Comparison of ENCODE assay signal across 8 cellular contexts in the genomic region with DNA sequence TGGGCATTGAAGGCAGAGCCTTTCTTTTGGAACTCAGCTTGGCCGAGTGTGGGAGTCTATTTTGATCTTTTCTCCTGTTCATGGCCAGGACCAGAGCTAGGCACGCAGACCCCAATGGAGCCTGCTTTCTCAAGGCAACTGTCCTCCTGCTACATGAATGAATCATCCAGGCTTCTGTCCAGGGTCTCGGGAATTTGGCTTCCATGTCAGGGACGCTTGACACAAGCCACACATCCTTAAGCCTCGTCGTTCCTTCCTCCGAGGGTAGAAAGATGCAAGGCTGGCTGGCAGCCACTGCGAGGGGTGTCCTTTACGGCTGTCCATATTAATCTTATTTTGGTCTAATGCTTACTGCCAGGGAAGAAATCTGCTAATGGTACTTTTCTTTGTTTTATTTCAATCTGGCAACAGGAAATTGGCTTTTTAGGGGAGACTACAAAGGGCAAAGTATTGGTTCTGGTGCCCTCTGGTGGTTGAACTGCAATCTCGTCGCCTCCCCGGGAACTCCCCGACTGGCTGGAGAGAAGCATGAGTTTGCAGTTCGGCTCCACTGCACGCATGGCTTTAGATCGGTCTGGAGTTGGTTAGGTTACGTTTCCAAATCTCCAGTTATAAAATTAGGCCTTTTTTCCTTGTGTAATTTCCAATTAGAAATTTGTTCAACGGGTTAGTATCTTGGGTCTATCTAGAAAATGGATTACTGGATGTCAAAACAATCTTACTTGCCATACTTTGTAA.
DNase-seq lines count a peak whose midpoint lies in the region; ATAC-seq and TF ChIP-seq lines count a peak whose summit lies in the region.

No MANE protein-coding gene starts in this region.

- H2AFZ ChIP-seq in osteoblast (ENCODE audit: low read length) = peak overlapping the region; percentile 65

- H3K27me3 ChIP-seq in RWPE2 (ENCODE audit: insufficient read depth, poor library complexity, severe bottlenecking) (no peaks in the 10 kb centered on the region), osteoblast (ENCODE audit: insufficient read depth, low read length) (no peaks in the 10 kb centered on the region)

- H3K27ac ChIP-seq in RWPE2 (ENCODE audit: poor library complexity, severe bottlenecking) (no peak overlapping the region), osteoblast (ENCODE audit: low read depth, low read length) (peak overlapping the region; percentile 51)

- H4K20me1 ChIP-seq in osteoblast (ENCODE audit: insufficient read depth, low read length) = no peaks in the 10 kb centered on the region

- H3K36me3 ChIP-seq in RWPE2 (ENCODE audit: low read depth) (no peaks in the 10 kb centered on the region), osteoblast (ENCODE audit: insufficient read depth, low read length) (peaks cover 28% of the 10 kb centered on the region)

- no peak overlapping the region for H3K4me3 ChIP-seq in RWPE2 (ENCODE audit: severe bottlenecking)
- peak overlapping the region in 1 of 2 donors; percentile 26 for H3K4me3 ChIP-seq in foreskin fibroblast (ENCODE audit: low read depth in 1 of 2, low read length in 2 of 2)
- H3K4me3 ChIP-seq in osteoblast (ENCODE audit: insufficient read depth, low read length) = peak overlapping the region; percentile 58

- H3K4me2 ChIP-seq in osteoblast (ENCODE audit: insufficient read depth, low read length) = peak overlapping the region; percentile 75

- peak; percentile 89 for TF ChIP-seq CTCF in RWPE2 (IDR thresholded peaks at IDR 0.05; ENCODE audit: poor library complexity, severe bottlenecking)
- TF ChIP-seq CTCF in foreskin fibroblast (IDR thresholded peaks at IDR 0.05; ENCODE audit: low read depth, low read length) = peak; percentile 83
- peak; percentile 98 for TF ChIP-seq CTCF in osteoblast (IDR thresholded peaks at IDR 0.05; ENCODE audit: extremely low read depth, low read depth, low read length)

- peak; percentile 44 for DNase-seq in CMK (ENCODE audit: low read depth)
- peak; percentile 54 for DNase-seq in LoVo (ENCODE audit: low spot score)
- DNase-seq in RWPE2 (ENCODE audit: low spot score) = no peak
- peak; percentile 46 for DNase-seq in activated T-helper 9 cell treated with anti-CD3 and anti-CD28 coated beads, Interleukin-2, amount 50 U/mL, for 16 hours (ENCODE audit: low read depth)
- DNase-seq in foreskin fibroblast = peak; percentile 75 to 94
- peak; percentile 93 for DNase-seq in osteoblast (ENCODE audit: insufficient read length, low spot score, missing footprints)
- peak; percentile 92 for DNase-seq in superior temporal gyrus (ENCODE audit: extremely low spot score)

- H3K9me3 ChIP-seq in RWPE2 (ENCODE audit: severe bottlenecking) = no peaks in the 10 kb centered on the region
- H3K9me3 ChIP-seq in osteoblast (ENCODE audit: low read depth, low read length) = no peaks in the 10 kb centered on the region

- H3K79me2 ChIP-seq in osteoblast (ENCODE audit: insufficient read depth, low read length) = no peaks in the 10 kb centered on the region

- H3K4me1 ChIP-seq in RWPE2 (ENCODE audit: insufficient read depth, poor library complexity, severe bottlenecking) (no peaks in the 10 kb centered on the region), osteoblast (ENCODE audit: insufficient read depth, low read length) (peaks cover 33% of the 10 kb centered on the region)

- ATAC-seq in GM21526 (IDR thresholded peaks at IDR 0.05; ENCODE audit: low FRiP score, unreplicated experiment) (peak; percentile 73), RWPE2 (ENCODE audit: low read depth) (peak; percentile 86)
